Comparison of ENCODE assay signal across 8 cellular contexts in genomic region chr11:125494601-125494986, GRCh38. TPM values are rescaled to one million over a fixed set of nuclear protein-coding genes. Genes with fewer than 3 reads are reported as not detected.
A peak's percentile ranks its signal among the peaks of the same experiment; 100 is the strongest.
DNase-seq lines count a peak whose midpoint lies in the region; ATAC-seq and TF ChIP-seq lines count a peak whose summit lies in the region.

No MANE protein-coding gene starts in this region.

- CTCF ChIA-PET in WTC11 (lab: Charles Lee), result interaction anchor here (0.9 kb wide), 1 partner anchor 71 kb away, joined by 3 read pairs; no protein-coding TSS in a partner anchor

- peaks cover 29% of the 10 kb centered on the region for H3K4me1 Mint-ChIP-seq in WTC11

- H3K4me1 ChIP-seq in psoas muscle, result no peaks in the 10 kb centered on the region

- H3K27ac ChIP-seq in psoas muscle, result no peak overlapping the region

- ATAC-seq in WTC11, result peak; percentile 17
- no peak for ATAC-seq in psoas muscle
- no peak for ATAC-seq in GM18909 (IDR thresholded peaks at IDR 0.05; ENCODE audit: poor library complexity, unreplicated experiment)
- no peak for ATAC-seq in GM18858 (IDR thresholded peaks at IDR 0.05; ENCODE audit: unreplicated experiment)

- DNase-seq in WTC11 (ENCODE audit: low spot score) (no peak), fibroblast of pulmonary artery (ENCODE audit: low read depth) (no peak), psoas muscle (no peak), ecto neural progenitor cell (ENCODE audit: low spot score) (no peak), foreskin melanocyte (no peak)

- peaks cover 0 to 29% (median 0%) of the 10 kb centered on the region in 3 donors for H3K27me3 ChIP-seq in psoas muscle (ENCODE audit: insufficient read depth in 3 of 3, low read length in 2 of 3)

- H3K9me3 ChIP-seq in psoas muscle, result no peaks in the 10 kb centered on the region

- H3K27ac Mint-ChIP-seq in WTC11, result no peak overlapping the region

- TF ChIP-seq CTCF in WTC11 (IDR thresholded peaks at IDR 0.05) (no peak), fibroblast of pulmonary artery (IDR thresholded peaks at IDR 0.05; ENCODE audit: low read length, missing control alignments) (no peak), psoas muscle (IDR thresholded peaks at IDR 0.05) (no peak)

- H3K9me3 Mint-ChIP-seq in WTC11, result no peaks in the 10 kb centered on the region

- H3K36me3 ChIP-seq in psoas muscle (ENCODE audit: insufficient read depth in 1 of 2, low read depth in 1 of 2), result no peaks in the 10 kb centered on the region

- 45 to 52% (median 47%) methylated on average over 16 of the region's 16 CpGs for WGBS in psoas muscle, 3 donors

- H3K36me3 Mint-ChIP-seq in WTC11, result no peaks in the 10 kb centered on the region

- H3K4me3 Mint-ChIP-seq in WTC11, result peak overlapping the region; percentile 98

- H3K27me3 Mint-ChIP-seq in WTC11 (ENCODE audit: low read depth), result peaks cover 27% of the 10 kb centered on the region

- peak overlapping the region; percentile 62; the same call in 1 of the 2 replicates for H3K4me3 ChIP-seq in GM08714 (ENCODE audit: low read length)
- H3K4me3 ChIP-seq in fibroblast of pulmonary artery (replicated peaks; ENCODE audit: low read depth, low read length), result peak overlapping the region; percentile 79
- peak overlapping the region; percentile 70 for H3K4me3 ChIP-seq in psoas muscle

- POLR2A ChIA-PET in WTC11 (lab: Charles Lee), result interaction anchor here (0.5 kb wide), 1 partner anchor 71 kb away, joined by 3 read pairs; no protein-coding TSS in a partner anchor

- intact Hi-C loops in psoas muscle (cut with DNase I), result no loop called here

TF ChIP-seq in WTC11, 78 proteins besides CTCF, POLR2A, EP300 and RAD21:
- no peak for TF ChIP-seq CBFB (CRISPR knock-in tag; IDR thresholded peaks at IDR 0.05; ENCODE audit: low read depth)
- TF ChIP-seq ETV6 (CRISPR knock-in tag; IDR thresholded peaks at IDR 0.05), result no peak
- TF ChIP-seq ZNF232 (CRISPR knock-in tag; IDR thresholded peaks at IDR 0.05), result 0 out of 2 replicates have a peak, but pooled peaks have one; percentile 72
- no peak for TF ChIP-seq ARID4B (CRISPR knock-in tag; IDR thresholded peaks at IDR 0.05; ENCODE audit: borderline replicate concordance)
- no peak for TF ChIP-seq MXD4 (CRISPR knock-in tag; IDR thresholded peaks at IDR 0.05; ENCODE audit: borderline replicate concordance)

RNA-seq across cellular contexts. Expression of gene FEZ1, which starts 1.5 kb away (rescaled TPM):
- 33.2 to 46.1 TPM (median 36.4 TPM) in 3 replicates for total RNA-seq in WTC11 (2021)
- 1 to 10 TPM; 2.4 to 4.5 (median 3.9) TPM for total RNA-seq in psoas muscle
- polyA plus RNA-seq in psoas muscle, result 1 to 10 TPM; 2.3 to 7.6 (median 2.8) TPM
